Comparison of ENCODE assay signal across 26 cellular contexts in the genomic region with DNA sequence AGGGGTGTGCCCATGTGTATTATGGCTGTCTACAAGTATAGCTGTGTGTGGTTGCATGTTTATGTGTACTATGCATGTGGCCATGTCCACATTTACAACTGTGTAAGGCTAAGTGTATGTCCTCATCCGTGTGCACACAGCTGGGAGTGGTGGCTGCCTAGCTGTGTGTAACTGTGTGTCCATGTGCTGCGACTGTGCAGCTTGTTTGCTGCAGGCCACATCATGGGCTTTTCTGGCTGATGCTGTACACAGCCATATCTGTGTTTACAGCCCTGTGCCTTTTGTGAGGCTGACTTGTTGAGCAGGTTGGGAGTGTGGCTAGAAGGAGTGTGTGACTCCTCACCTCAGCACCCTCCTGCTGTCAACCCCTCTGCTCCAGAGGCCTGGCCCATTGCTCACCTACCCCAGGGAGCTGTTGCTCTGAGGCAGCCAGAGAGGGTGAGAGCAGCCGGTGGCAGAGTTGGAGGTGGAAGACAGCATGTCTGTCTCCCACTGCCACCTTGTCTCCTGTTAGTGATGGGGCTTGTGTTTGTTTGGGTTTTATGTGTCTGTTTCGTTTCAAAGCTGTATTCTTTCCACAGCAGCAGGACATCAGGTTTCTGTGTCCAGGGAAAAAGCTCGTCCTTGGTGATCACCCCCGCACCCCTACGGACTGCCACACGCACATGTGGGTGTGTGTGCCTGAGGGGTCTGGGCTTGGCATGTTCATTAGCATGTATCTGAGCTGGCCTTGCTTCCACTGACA. TPM values are rescaled to one million over a fixed set of nuclear protein-coding genes. Genes with fewer than 3 reads are reported as not detected.
A peak's percentile ranks its signal among the peaks of the same experiment; 100 is the strongest.
DNase-seq lines count a peak whose midpoint lies in the region; ATAC-seq and TF ChIP-seq lines count a peak whose summit lies in the region.
"Had no signal": no experiment of that assay in that cellular context is flagged by ENCODE, and none has a peak within 500 bp of the region (broad histone marks: within the 10 kb centered on the region; RNA-seq: fewer than 3 reads in every experiment).

No MANE protein-coding gene starts in this region.

- no peak for ATAC-seq in natural killer cell treated with Interleukin-12 subunit alpha and Interleukin-12 subunit beta and Interleukin-15 and Interleukin-18, amount 100 ng/mL, for 72 hours
- ATAC-seq in natural killer cell (no peak), aorta (ENCODE audit: low FRiP score) (no peak)
- ATAC-seq: activated CD4-positive, CD25-positive, alpha-beta regulatory T cell treated with anti-CD3 and anti-CD28 coated beads, Interleukin-2, amount 50 U/mL, for 24 hours; activated CD8-positive, alpha-beta T cell treated with anti-CD3 and anti-CD28 coated beads for 36 hours; activated T-helper 17 cell treated with anti-CD3 and anti-CD28 coated beads, Interleukin-2, amount 50 U/mL, for 72 hours; Panc1 had no signal

- H3K4me1 ChIP-seq in neuronal stem cell (ENCODE audit: control insufficient read depth in 2 of 2, insufficient read depth in 1 of 2, low read depth in 1 of 2, low read length in 2 of 2) (peaks cover 30 to 33% of the 10 kb centered on the region in 2 donors), aorta (ENCODE audit: control insufficient read depth in 1 of 2, insufficient read depth in 2 of 2, low read length in 2 of 2) (no peaks in the 10 kb centered on the region)
- H3K4me1 ChIP-seq: HAP-1, SJCRH30 had no signal

- WGBS in neuronal stem cell (ENCODE audit: extremely low coverage in 2 of 2, insufficient read length in 2 of 2, insufficient replicate concordance in 1 of 2), 2 donors = no CpG with 5 or more reads among the region's 8 CpGs
- 93 to 96% methylated on average over 8 of the region's 8 CpGs for WGBS in aorta, 2 donors

- no peak overlapping the region for H2BK120ac ChIP-seq in neuronal stem cell (ENCODE audit: low read depth, low read length)

- H3K4me3 Mint-ChIP-seq in natural killer cell treated with Interleukin-12 subunit alpha and Interleukin-12 subunit beta and Interleukin-15 and Interleukin-18, amount 100 ng/mL, for 72 hours = no peak overlapping the region
- H3K4me3 Mint-ChIP-seq in natural killer cell = no peak overlapping the region
- H3K4me3 Mint-ChIP-seq: activated CD8-positive, alpha-beta T cell treated with anti-CD3 and anti-CD28 coated beads for 36 hours; activated naive CD8-positive, alpha-beta T cell treated with anti-CD3 and anti-CD28 coated beads for 36 hours; activated T-helper 17 cell treated with anti-CD3 and anti-CD28 coated beads, Interleukin-2, amount 50 U/mL, for 72 hours; memory B cell had no signal

- H3K9me3 ChIP-seq in neuronal stem cell (replicated peaks in 1 of 2; ENCODE audit: control insufficient read depth in 2 of 2, insufficient read depth in 1 of 2, low read depth in 1 of 2, low read length in 2 of 2) (no peaks in the 10 kb centered on the region), aorta (ENCODE audit: control insufficient read depth, low read length) (no peaks in the 10 kb centered on the region)
- H3K9me3 ChIP-seq: HAP-1, SJCRH30 had no signal

- in situ Hi-C loops in GM13977 (cut with MboI; ENCODE audit: low pct_unique_long_range_greater_than_20kb, low sequenced_read_pairs, unreplicated experiment) = no loop called here

- no peak overlapping the region for H2BK15ac ChIP-seq in neuronal stem cell (ENCODE audit: low read length)

- peaks cover 6 to 25% of the 10 kb centered on the region in 2 donors for H3K4me1 Mint-ChIP-seq in natural killer cell treated with Interleukin-12 subunit alpha and Interleukin-12 subunit beta and Interleukin-15 and Interleukin-18, amount 100 ng/mL, for 72 hours (ENCODE audit: low read depth in 2 of 2)
- peaks cover 16 to 36% of the 10 kb centered on the region in 2 donors for H3K4me1 Mint-ChIP-seq in natural killer cell

- H3K36me3 Mint-ChIP-seq in natural killer cell treated with Interleukin-12 subunit alpha and Interleukin-12 subunit beta and Interleukin-15 and Interleukin-18, amount 100 ng/mL, for 72 hours = no peaks in the 10 kb centered on the region
- no peaks in the 10 kb centered on the region for H3K36me3 Mint-ChIP-seq in natural killer cell

- intact Hi-C loops in natural killer cell (cut with micrococcal nuclease) (no loop called here), aorta (cut with DNase I) (no loop called here)

- no peak overlapping the region for H2AFZ ChIP-seq in neuronal stem cell (ENCODE audit: low read length)

- peaks cover 4% of the 10 kb centered on the region for H3K79me1 ChIP-seq in neuronal stem cell (ENCODE audit: low read depth, low read length)

- no peak overlapping the region for H2AK5ac ChIP-seq in neuronal stem cell (ENCODE audit: low read depth, low read length)

- no peaks in the 10 kb centered on the region for H3K27me3 Mint-ChIP-seq in natural killer cell treated with Interleukin-12 subunit alpha and Interleukin-12 subunit beta and Interleukin-15 and Interleukin-18, amount 100 ng/mL, for 72 hours
- no peaks in the 10 kb centered on the region for H3K27me3 Mint-ChIP-seq in natural killer cell (ENCODE audit: low read depth in 2 of 2)
- H3K27me3 Mint-ChIP-seq: activated T-helper 17 cell treated with anti-CD3 and anti-CD28 coated beads, Interleukin-2, amount 50 U/mL, for 72 hours; memory B cell had no signal

- H3K18ac ChIP-seq in neuronal stem cell (ENCODE audit: low read length) = peak overlapping the region; percentile 21

- H2BK12ac ChIP-seq in neuronal stem cell (ENCODE audit: low read length) = no peak overlapping the region

- no peak overlapping the region for H3K4me2 ChIP-seq in neuronal stem cell (ENCODE audit: insufficient read depth, low read length, poor library complexity, severe bottlenecking)

- no peak overlapping the region for H3K9ac ChIP-seq in neuronal stem cell (ENCODE audit: low read depth, low read length, poor library complexity)

- peak; percentile 34 for DNase-seq in natural killer cell treated with Interleukin-12 subunit alpha and Interleukin-12 subunit beta and Interleukin-15 and Interleukin-18, amount 100 ng/mL, for 72 hours (ENCODE audit: low spot score)
- DNase-seq in natural killer cell (no peak), neuronal stem cell (ENCODE audit: low spot score) (no peak), aorta (peak; percentile 10 to 50), GDM1 (lab: John Stamatoyannopoulos, UW) (no peak), HuH-7 (ENCODE audit: low spot score) (no peak), GM13977 (ENCODE audit: low spot score) (no peak)
- DNase-seq: activated CD8-positive, alpha-beta T cell treated with anti-CD3 and anti-CD28 coated beads for 36 hours; activated naive CD8-positive, alpha-beta T cell treated with anti-CD3 and anti-CD28 coated beads for 36 hours; DND-41; effector CD8-positive, alpha-beta T cell; erythroblast; NCI-H1092 treated with DMSO at 0.1 percent for 48 hours; NCI-H187; NCI-H226; NCI-H69; SJCRH30; stimulated activated CD4-positive, alpha-beta T cell treated with anti-CD3 and anti-CD28 coated beads, Interleukin-2, amount 100 ng/mL, for 48 hours had no signal

- no peaks in the 10 kb centered on the region for H3K9me3 Mint-ChIP-seq in natural killer cell treated with Interleukin-12 subunit alpha and Interleukin-12 subunit beta and Interleukin-15 and Interleukin-18, amount 100 ng/mL, for 72 hours
- no peaks in the 10 kb centered on the region for H3K9me3 Mint-ChIP-seq in natural killer cell
- H3K9me3 Mint-ChIP-seq: activated CD8-positive, alpha-beta T cell treated with anti-CD3 and anti-CD28 coated beads for 36 hours; activated T-helper 17 cell treated with anti-CD3 and anti-CD28 coated beads, Interleukin-2, amount 50 U/mL, for 72 hours; memory B cell had no signal

- H3K27me3 ChIP-seq in neuronal stem cell (ENCODE audit: control insufficient read depth in 3 of 3, insufficient read depth in 3 of 3, low read depth in 1 of 3, low read length in 3 of 3) (peaks cover 0 to 16% (median 15%) of the 10 kb centered on the region in 3 experiments), aorta (ENCODE audit: control insufficient read depth in 1 of 2, insufficient read depth in 2 of 2, low read length in 1 of 2) (no peaks in the 10 kb centered on the region)
- H3K27me3 ChIP-seq: SJCRH30 had no signal

- H3K23ac ChIP-seq in neuronal stem cell (ENCODE audit: low read depth, low read length, poor library complexity) = peak overlapping the region; percentile 56

- no peak overlapping the region for H4K8ac ChIP-seq in neuronal stem cell (ENCODE audit: low read depth, low read length)

- H3K27ac ChIP-seq in cingulate gyrus (ENCODE audit: low read depth, low read length) (peak overlapping the region; percentile 20), neuronal stem cell (replicated peaks; ENCODE audit: low read length) (no peak overlapping the region), aorta (ENCODE audit: low read depth in 1 of 2, low read length in 2 of 2) (no peak overlapping the region)
- H3K27ac ChIP-seq: C4-2B, SJCRH30 had no signal

- H3K4me3 ChIP-seq in neuronal stem cell (ENCODE audit: low read length in 2 of 2) (no peak overlapping the region), aorta (ENCODE audit: low read length in 2 of 2) (no peak overlapping the region)
- H3K4me3 ChIP-seq: HAP-1, SJCRH30 had no signal

- no peak overlapping the region for H3K27ac Mint-ChIP-seq in natural killer cell treated with Interleukin-12 subunit alpha and Interleukin-12 subunit beta and Interleukin-15 and Interleukin-18, amount 100 ng/mL, for 72 hours
- H3K27ac Mint-ChIP-seq in natural killer cell = no peak overlapping the region
- H3K27ac Mint-ChIP-seq: activated CD8-positive, alpha-beta T cell treated with anti-CD3 and anti-CD28 coated beads for 36 hours; activated naive CD8-positive, alpha-beta T cell treated with anti-CD3 and anti-CD28 coated beads for 36 hours; activated T-helper 17 cell treated with anti-CD3 and anti-CD28 coated beads, Interleukin-2, amount 50 U/mL, for 72 hours; memory B cell had no signal

- H3K36me3 ChIP-seq in neuronal stem cell (replicated peaks in 1 of 2; ENCODE audit: control insufficient read depth in 2 of 2, insufficient read depth in 2 of 2, low read length in 2 of 2) (peaks cover 0 to 4% of the 10 kb centered on the region in 2 donors), aorta (ENCODE audit: control insufficient read depth in 1 of 2, insufficient read depth in 2 of 2, low read length in 1 of 2) (peaks cover 0 to 7% of the 10 kb centered on the region in 2 donors)
- H3K36me3 ChIP-seq: HAP-1, SJCRH30 had no signal

- H3K14ac ChIP-seq in neuronal stem cell (ENCODE audit: low read length) = peak overlapping the region; percentile 48

- H4K91ac ChIP-seq in neuronal stem cell (ENCODE audit: low read depth, low read length, poor library complexity) = no peak overlapping the region

- TF ChIP-seq CTCF in natural killer cell (IDR thresholded peaks at IDR 0.05) (no peak), GM13977 (IDR thresholded peaks at IDR 0.05; ENCODE audit: extremely low read depth, insufficient read depth, missing control alignments) (no peak)

- H3K4ac ChIP-seq in neuronal stem cell (ENCODE audit: low read length) = no peak overlapping the region

- H2BK5ac ChIP-seq in neuronal stem cell (ENCODE audit: low read length) = no peak overlapping the region

RNA-seq across cellular contexts. Expression of a gene that starts 1.4 kb away (rescaled TPM):
- 1 to 10 TPM in 1 of 2 donors, under 1 TPM in 1; 0.90 to 1.0 TPM for total RNA-seq in natural killer cell treated with Interleukin-12 subunit alpha and Interleukin-12 subunit beta and Interleukin-15 and Interleukin-18, amount 100 ng/mL, for 72 hours
- total RNA-seq in natural killer cell (1 to 10 TPM; 5.6 to 8.0 (median 7.4) TPM), aorta (under 1 TPM; 0.52 to 0.87 TPM)
- polyA plus RNA-seq in neuronal stem cell (2013, experiment 1 of 2) = 4.7 TPM
- polyA plus RNA-seq in neuronal stem cell (2013, experiment 2 of 2) = 4.3 TPM
- under 1 TPM in 1 of 2 donors, not detected in 1; 0.18 TPM for polyA plus RNA-seq in aorta
- total RNA-seq: fibroblast of villous mesenchyme had no signal

RNA-seq across cellular contexts. Expression of a gene that starts 34.4 kb away (rescaled TPM):
- total RNA-seq in natural killer cell treated with Interleukin-12 subunit alpha and Interleukin-12 subunit beta and Interleukin-15 and Interleukin-18, amount 100 ng/mL, for 72 hours = 10 to 100 TPM; 27.0 to 31.9 TPM
- total RNA-seq in natural killer cell (10 to 100 TPM; 41.1 to 46.8 (median 45.4) TPM), aorta (10 to 100 TPM; 18.2 to 26.0 TPM)
- polyA plus RNA-seq in neuronal stem cell (2013, experiment 1 of 2) = 4.3 TPM
- polyA plus RNA-seq in neuronal stem cell (2013, experiment 2 of 2) = 4.1 TPM
- polyA plus RNA-seq in aorta = 10 to 100 TPM; 25.0 to 40.7 TPM

Comparison
In these comparisons a context has a peak if more than half of its experiments do, and no peak if none do; other contexts are left out.
1. DNase-seq: peak in natural killer cell treated with Interleukin-12 subunit alpha and Interleukin-12 subunit beta and Interleukin-15 and Interleukin-18, amount 100 ng/mL, for 72 hours (single experiment) and aorta (2 of 2); none in natural killer cell (single experiment), neuronal stem cell (single experiment), GDM1 (single experiment), HuH-7 (single experiment) and GM13977 (single experiment).